In the genomic region with DNA sequence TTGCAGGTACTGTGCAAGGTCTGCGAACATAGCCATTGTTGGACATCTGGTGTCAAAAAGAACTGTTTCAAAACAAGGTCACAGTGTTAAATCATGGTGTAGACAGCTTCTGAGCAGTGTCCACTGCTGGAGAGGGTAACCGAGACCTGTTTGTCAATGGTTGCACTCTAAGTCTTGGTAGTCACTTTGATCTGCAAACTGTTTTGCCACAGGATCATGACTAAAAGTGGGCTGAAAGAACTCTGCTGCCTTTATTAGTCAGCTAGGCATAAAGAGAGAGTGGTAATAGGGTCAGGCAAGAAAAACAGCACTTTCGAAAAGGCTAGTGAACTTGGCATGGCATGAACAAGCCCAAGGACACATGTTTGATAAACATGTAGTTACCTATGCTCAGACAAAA, we compare ENCODE assay signal across 1 cellular context.
TF ChIP-seq lines count a peak whose summit lies in the region.

No MANE protein-coding gene starts in this region.

TF ChIP-seq in HepG2, 621 proteins besides CTCF, POLR2A, EP300 and RAD21:
- TF ChIP-seq, protein P1, sequence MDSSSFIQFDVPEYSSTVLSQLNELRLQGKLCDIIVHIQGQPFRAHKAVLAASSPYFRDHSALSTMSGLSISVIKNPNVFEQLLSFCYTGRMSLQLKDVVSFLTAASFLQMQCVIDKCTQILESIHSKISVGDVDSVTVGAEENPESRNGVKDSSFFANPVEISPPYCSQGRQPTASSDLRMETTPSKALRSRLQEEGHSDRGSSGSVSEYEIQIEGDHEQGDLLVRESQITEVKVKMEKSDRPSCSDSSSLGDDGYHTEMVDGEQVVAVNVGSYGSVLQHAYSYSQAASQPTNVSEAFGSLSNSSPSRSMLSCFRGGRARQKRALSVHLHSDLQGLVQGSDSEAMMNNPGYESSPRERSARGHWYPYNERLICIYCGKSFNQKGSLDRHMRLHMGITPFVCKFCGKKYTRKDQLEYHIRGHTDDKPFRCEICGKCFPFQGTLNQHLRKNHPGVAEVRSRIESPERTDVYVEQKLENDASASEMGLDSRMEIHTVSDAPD (CRISPR knock-in tag; IDR thresholded peaks at IDR 0.05), result no peak
- no peak for TF ChIP-seq CEBPB (IDR thresholded peaks at IDR 0.05; ENCODE audit: borderline replicate concordance, low read depth, low read length)
- TF ChIP-seq NFKB2 (CRISPR knock-in tag; IDR thresholded peaks at IDR 0.05; ENCODE audit: borderline replicate concordance), result no peak
- no peak for TF ChIP-seq SMARCC2 (IDR thresholded peaks at IDR 0.05)
